Comparison of ENCODE assay signal across 8 cellular contexts in genomic region chr1:7646981-7647901, GRCh38.
DNase-seq lines count a peak whose midpoint lies in the region; ATAC-seq, FAIRE-seq and TF ChIP-seq lines count a peak whose summit lies in the region.

No MANE protein-coding gene starts in this region.

- ATAC-seq in GM21529 (IDR thresholded peaks at IDR 0.05; ENCODE audit: unreplicated experiment), result no peak

- no peaks in the 10 kb centered on the region for H3K27me3 Mint-ChIP-seq in endodermal cell (ENCODE audit: insufficient read depth)

- H3K27ac ChIP-seq in endodermal cell (ENCODE audit: low read depth, low read length), result no peak overlapping the region

- H3K9me3 ChIP-seq in endodermal cell (ENCODE audit: control insufficient read depth, low read length), result no peaks in the 10 kb centered on the region

- no peak overlapping the region for H3K9ac ChIP-seq in endodermal cell (ENCODE audit: extremely low read depth, low read length, poor library complexity, severe bottlenecking)

- H3K27ac Mint-ChIP-seq in endodermal cell, result no peak overlapping the region

- no peak overlapping the region for H3K4me3 ChIP-seq in endodermal cell (ENCODE audit: low read length)

- 53 to 57% methylated on average over 17 to 29 of the region's 30 CpGs for WGBS in endodermal cell (ENCODE audit: insufficient coverage in 1 of 2, insufficient read length in 1 of 2), 2 experiments

- H3K36me3 Mint-ChIP-seq in endodermal cell (ENCODE audit: low read depth), result no peaks in the 10 kb centered on the region

- H3K4me3 Mint-ChIP-seq in endodermal cell, result no peak overlapping the region

- no peaks in the 10 kb centered on the region for H3K27me3 ChIP-seq in endodermal cell (ENCODE audit: control insufficient read depth, insufficient read depth, low read length, poor library complexity, severe bottlenecking)

- DNase-seq in NCI-H510A (lab: John Stamatoyannopoulos, UW) (peak; percentile 62), endodermal cell (peak; percentile 89), myocyte (ENCODE audit: low read depth) (peak; percentile 60)
- DNase-seq in activated CD8-positive, alpha-beta memory T cell treated with anti-CD3 and anti-CD28 coated beads for 48 hours (ENCODE audit: low read depth in 2 of 3, low spot score in 2 of 3), result peak; percentile 30 to 70 (median 61)
- DNase-seq in stimulated activated CD8-positive, alpha-beta memory T cell treated with anti-CD3 and anti-CD28 coated beads, Interleukin-7, amount 100 ng/mL, for 48 hours (ENCODE audit: extremely low read depth in 1 of 2, low read depth in 1 of 2), result peak; percentile 16 to 31

- H3K36me3 ChIP-seq in endodermal cell (ENCODE audit: control insufficient read depth, insufficient read depth, low read length), result no peaks in the 10 kb centered on the region

- H3K9me3 Mint-ChIP-seq in endodermal cell, result no peaks in the 10 kb centered on the region

- peaks cover 3% of the 10 kb centered on the region for H3K4me1 ChIP-seq in endodermal cell (ENCODE audit: control insufficient read depth, insufficient read depth, low read length)

- H3K4me1 Mint-ChIP-seq in endodermal cell, result peaks cover 6% of the 10 kb centered on the region

- FAIRE-seq in A204.1 (lab: Jason Lieb, UNC), result peak; percentile 56

- TF ChIP-seq CTCF in GM12873 (IDR thresholded peaks at IDR 0.05; ENCODE audit: insufficient read depth, low read depth, low read length, missing control alignments) (peak; percentile 88), endodermal cell (conservative IDR thresholded peaks at IDR 0.05) (peak; percentile 98)

Comparison
In these comparisons a context has a peak if more than half of its experiments do, and no peak if none do; other contexts are left out.
1. DNase-seq: peak in every context shown above with its lines; median percentile 89 in endodermal cell; 62 in NCI-H510A; 61 in activated CD8-positive, alpha-beta memory T cell treated with anti-CD3 and anti-CD28 coated beads for 48 hours; 60 in myocyte; 24 in stimulated activated CD8-positive, alpha-beta memory T cell treated with anti-CD3 and anti-CD28 coated beads, Interleukin-7, amount 100 ng/mL, for 48 hours.